Comparison of ENCODE assay signal across 27 cellular contexts in the genomic region with DNA sequence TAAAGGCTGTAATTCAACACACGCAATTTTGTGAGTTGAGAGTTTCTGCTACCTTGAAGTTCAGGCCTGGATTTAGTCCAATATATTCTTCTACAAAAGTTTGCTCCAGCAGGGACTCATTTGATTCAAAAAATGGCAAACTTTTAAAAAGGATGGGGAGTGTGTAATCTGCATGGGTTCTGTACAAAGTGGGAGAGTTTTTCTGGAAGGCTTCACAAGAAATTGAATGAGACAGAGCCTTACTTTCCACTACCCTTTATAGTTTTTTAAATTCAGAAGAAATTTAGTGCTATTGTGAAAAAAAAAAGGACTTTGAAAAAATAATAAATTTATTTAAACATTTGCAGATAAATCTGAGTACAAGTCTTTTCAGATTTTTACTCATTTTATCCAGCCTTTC.
"Had no signal": no experiment of that assay in that cellular context is flagged by ENCODE, and none has a peak within 500 bp of the region (broad histone marks: within the 10 kb centered on the region; RNA-seq: fewer than 3 reads in every experiment).

No MANE protein-coding gene starts in this region.

- H3K27ac ChIP-seq: KMS-11, SJCRH30 had no signal

- H3K27ac Mint-ChIP-seq: activated CD8-positive, alpha-beta T cell treated with anti-CD3 and anti-CD28 coated beads, Interleukin-2, amount 10 ng/mL, durations not matched to agents 7 days and 5 days; activated naive CD4-positive, alpha-beta T cell treated with anti-CD3 and anti-CD28 coated beads, Interleukin-2, amount 50 U/mL, for 72 hours; T-helper 1 cell treated with Interleukin-12 subunit alpha and Interleukin-12 subunit beta and Interleukin-4 antibody, amounts not matched to agents 30 μg/mL and 1 μg/mL, for 36 hours had no signal

- H3K9me3 ChIP-seq: MG63, SJCRH30 had no signal

- DNase-seq: activated CD4-positive, alpha-beta T cell treated with anti-CD3 and anti-CD28 coated beads for 48 hours; activated CD4-positive, alpha-beta T cell treated with anti-CD3 and anti-CD28 coated beads, Interleukin-2, amount 50 U/mL, for 4 hours; activated CD4-positive, CD25-positive, alpha-beta regulatory T cell treated with anti-CD3 and anti-CD28 coated beads, Interleukin-2, amount 50 U/mL, for 72 hours; activated CD8-positive, alpha-beta memory T cell treated with anti-CD3 and anti-CD28 coated beads, Interleukin-2, amount 50 U/mL, for 48 hours; activated CD8-positive, alpha-beta T cell treated with anti-CD3 and anti-CD28 coated beads, Interleukin-2, amount 10 ng/mL, durations not matched to agents 7 days and 5 days; activated effector memory CD4-positive, alpha-beta T cell treated with Interleukin-2 at 50 U/mL for 16 hours; activated naive CD4-positive, alpha-beta T cell; activated T-cell treated with anti-CD3 and anti-CD28 coated beads, Interleukin-2, amount 50 U/mL, for 1 hour; caudate nucleus; MG63; MV-4-11; NCI-H1092 treated with DMSO at 0.1 percent for 48 hours; NCI-H1417 treated with DMSO at 0.1 percent for 48 hours; NCI-H1694; NCI-H2029; NCI-H2107; NCI-H345; NCI-H510A; NCI-H526 treated with DMSO at 0.1 percent for 48 hours; NCI-H82; Right ventricle myocardium superior; RPMI8226; SJCRH30 had no signal

- H3K4me2 ChIP-seq: KMS-11 had no signal

- H3K9ac ChIP-seq: KMS-11 had no signal

- H3K4me3 Mint-ChIP-seq: activated CD8-positive, alpha-beta T cell treated with anti-CD3 and anti-CD28 coated beads, Interleukin-2, amount 10 ng/mL, durations not matched to agents 7 days and 5 days; T-helper 1 cell treated with Interleukin-12 subunit alpha and Interleukin-12 subunit beta and Interleukin-4 antibody, amounts not matched to agents 30 μg/mL and 1 μg/mL, for 36 hours had no signal

- H3K4me1 ChIP-seq: SJCRH30 had no signal

- H3K27me3 ChIP-seq: MG63, SJCRH30 had no signal

- H3K4me3 ChIP-seq: MG63, SJCRH30 had no signal

- H3K36me3 ChIP-seq: MG63, SJCRH30 had no signal

- ATAC-seq: activated CD8-positive, alpha-beta T cell treated with anti-CD3 and anti-CD28 coated beads, Interleukin-2, amount 10 ng/mL, durations not matched to agents 7 days and 5 days; activated naive CD4-positive, alpha-beta T cell treated with anti-CD3 and anti-CD28 coated beads, Interleukin-2, amount 50 U/mL, for 72 hours; Panc1 had no signal
